9 cellular contexts compared by ENCODE assay signal in genomic region chr2:64749446-64749845, GRCh38.
A peak's percentile ranks its signal among the peaks of the same experiment; 100 is the strongest.
DNase-seq lines count a peak whose midpoint lies in the region; ATAC-seq and TF ChIP-seq lines count a peak whose summit lies in the region.
"Had no signal": no experiment of that assay in that cellular context is flagged by ENCODE, and none has a peak within 500 bp of the region (broad histone marks: within the 10 kb centered on the region; RNA-seq: fewer than 3 reads in every experiment).

No MANE protein-coding gene starts in this region.

- H4K8ac ChIP-seq in mesenchymal stem cell (ENCODE audit: low read length), result no peak overlapping the region

- peak overlapping the region in 11 of 12 donors; percentile 63 to 88 (median 77) for H3K4me3 ChIP-seq in heart left ventricle
- H3K4me3 ChIP-seq in body of pancreas, result peak overlapping the region; percentile 57 to 67
- peak overlapping the region in 1 of 2 experiments; percentile 90 for H3K4me3 ChIP-seq in mesenchymal stem cell (ENCODE audit: insufficient read depth in 1 of 2, low read depth in 1 of 2, low read length in 2 of 2)
- H3K4me3 ChIP-seq in urinary bladder (ENCODE audit: low read depth, low read length), result peak overlapping the region; percentile 71
- H3K4me3 ChIP-seq in H7 (ENCODE audit: insufficient read depth, low read depth, low read length), result no peak overlapping the region; the same call in 1 of the 2 replicates

- H3K79me1 ChIP-seq in mesenchymal stem cell (replicated peaks; ENCODE audit: low read length, poor library complexity, severe bottlenecking), result peaks cover 1% of the 10 kb centered on the region

- no peak for ATAC-seq in heart left ventricle
- ATAC-seq in left ventricle myocardium superior, result no peak
- no peak for ATAC-seq in body of pancreas

- H3K36me3 ChIP-seq in heart left ventricle (no peaks in the 10 kb centered on the region), body of pancreas (replicated peaks in 1 of 2; ENCODE audit: insufficient read depth in 1 of 2, low read depth in 2 of 2) (no peaks in the 10 kb centered on the region), mesenchymal stem cell (ENCODE audit: control insufficient read depth in 1 of 2, insufficient read depth in 2 of 2, low read depth in 1 of 2, low read length in 2 of 2) (peaks cover 0 to 5% of the 10 kb centered on the region in 2 experiments), urinary bladder (ENCODE audit: insufficient read depth) (no peaks in the 10 kb centered on the region), H7 (replicated peaks; ENCODE audit: control insufficient read depth, insufficient read depth, low read length) (no peaks in the 10 kb centered on the region)

- no peak for TF ChIP-seq CTCF in heart left ventricle (IDR thresholded peaks at IDR 0.05)
- no peak for TF ChIP-seq CTCF in body of pancreas (IDR thresholded peaks at IDR 0.05)

- H3K27me3 ChIP-seq in heart left ventricle (no peaks in the 10 kb centered on the region), body of pancreas (no peaks in the 10 kb centered on the region), mesenchymal stem cell (ENCODE audit: control insufficient read depth in 1 of 2, insufficient read depth in 1 of 2, low read length in 2 of 2) (no peaks in the 10 kb centered on the region), H7 (ENCODE audit: control insufficient read depth, insufficient read depth, low read length) (peaks cover 15% of the 10 kb centered on the region)

- no peak overlapping the region for H3K4ac ChIP-seq in mesenchymal stem cell (ENCODE audit: low read depth in 1 of 2, low read length in 2 of 2)

- peaks cover 0 to 30% (median 16%) of the 10 kb centered on the region in 12 donors for H3K4me1 ChIP-seq in heart left ventricle
- H3K4me1 ChIP-seq in body of pancreas, result peaks cover 14% of the 10 kb centered on the region
- peaks cover 4% of the 10 kb centered on the region for H3K4me1 ChIP-seq in mesenchymal stem cell (ENCODE audit: control insufficient read depth, insufficient read depth, low read depth, low read length)
- H3K4me1 ChIP-seq in urinary bladder (ENCODE audit: insufficient read depth), result no peaks in the 10 kb centered on the region

- no peak for DNase-seq in heart left ventricle
- no peak for DNase-seq in left ventricle myocardium superior
- DNase-seq in body of pancreas, result no peak
- no peak for DNase-seq in mesenchymal stem cell
- no peak for DNase-seq in H7
- DNase-seq in DMS153 (lab: John Stamatoyannopoulos, UW), result no peak
- no peak for DNase-seq in mucosa of gallbladder (ENCODE audit: low spot score)
- DNase-seq: NCI-H1417 treated with DMSO at 0.1 percent for 48 hours had no signal

- H3K23ac ChIP-seq in mesenchymal stem cell (ENCODE audit: low read length in 2 of 2), result no peak overlapping the region

- no peak overlapping the region for H2BK5ac ChIP-seq in mesenchymal stem cell (ENCODE audit: low read depth, low read length, poor library complexity, severe bottlenecking)

- H3K4me2 ChIP-seq in mesenchymal stem cell (ENCODE audit: low read length, poor library complexity, severe bottlenecking), result peak overlapping the region; percentile 95

- no peak overlapping the region for H4K91ac ChIP-seq in mesenchymal stem cell (ENCODE audit: low read length)

- H2AFZ ChIP-seq in mesenchymal stem cell (ENCODE audit: low read depth, low read length), result no peak overlapping the region

- no peak overlapping the region for H3K18ac ChIP-seq in mesenchymal stem cell (ENCODE audit: low read depth in 1 of 2, low read length in 2 of 2)

- H2BK15ac ChIP-seq in mesenchymal stem cell (ENCODE audit: low read depth, poor library complexity, severe bottlenecking), result no peak overlapping the region

- H3K27ac ChIP-seq in heart left ventricle (peak overlapping the region; percentile 74 to 99 (median 97)), body of pancreas (peak overlapping the region; percentile 91 to 97 (median 96)), mesenchymal stem cell (ENCODE audit: low read length, poor library complexity, severe bottlenecking) (no peak overlapping the region), urinary bladder (ENCODE audit: low read depth) (peak overlapping the region; percentile 93)

- H2AK5ac ChIP-seq in mesenchymal stem cell (ENCODE audit: low read length, severe bottlenecking), result no peak overlapping the region

- no peak overlapping the region for H2BK12ac ChIP-seq in mesenchymal stem cell (ENCODE audit: low read length in 2 of 2)

- peak overlapping the region; percentile 95 for H3K9ac ChIP-seq in mesenchymal stem cell (ENCODE audit: low read length)

- no peak overlapping the region for H3K14ac ChIP-seq in mesenchymal stem cell (ENCODE audit: low read length in 2 of 2)

- intact Hi-C loops in heart left ventricle (cut with DNase I) (loop anchor here in 2 of 10 donors (2.0 to 5.0 kb wide), 2 partner anchors 17 to 92 kb away; no protein-coding TSS in a partner anchor), left ventricle myocardium superior (cut with micrococcal nuclease) (loop anchor here (10.0 kb wide), 1 partner anchor 95 kb away; the partner anchor contains the start of gene SERTAD2), body of pancreas (cut with DNase I) (no loop called here)

- H3K9me3 ChIP-seq in heart left ventricle (no peaks in the 10 kb centered on the region), body of pancreas (no peaks in the 10 kb centered on the region), mesenchymal stem cell (ENCODE audit: control insufficient read depth, low read length) (no peaks in the 10 kb centered on the region)

- no peak overlapping the region for H2BK120ac ChIP-seq in mesenchymal stem cell (ENCODE audit: low read depth, low read length)

- TF ChIP-seq POLR2A in heart left ventricle (IDR thresholded peaks at IDR 0.05) (no peak), body of pancreas (IDR thresholded peaks at IDR 0.05) (no peak)

- WGBS in heart left ventricle, 4 donors, result 48 to 53% (median 49%) methylated on average over 4 of the region's 4 CpGs
- 13 to 36% methylated on average over 4 of the region's 4 CpGs for WGBS in body of pancreas, 2 donors
- 51% methylated on average over 4 of the region's 4 CpGs for WGBS in mesenchymal stem cell
- WGBS in urinary bladder, result 33% methylated on average over 4 of the region's 4 CpGs
